ENCODE assay signal across 8 cellular contexts in the genomic region with DNA sequence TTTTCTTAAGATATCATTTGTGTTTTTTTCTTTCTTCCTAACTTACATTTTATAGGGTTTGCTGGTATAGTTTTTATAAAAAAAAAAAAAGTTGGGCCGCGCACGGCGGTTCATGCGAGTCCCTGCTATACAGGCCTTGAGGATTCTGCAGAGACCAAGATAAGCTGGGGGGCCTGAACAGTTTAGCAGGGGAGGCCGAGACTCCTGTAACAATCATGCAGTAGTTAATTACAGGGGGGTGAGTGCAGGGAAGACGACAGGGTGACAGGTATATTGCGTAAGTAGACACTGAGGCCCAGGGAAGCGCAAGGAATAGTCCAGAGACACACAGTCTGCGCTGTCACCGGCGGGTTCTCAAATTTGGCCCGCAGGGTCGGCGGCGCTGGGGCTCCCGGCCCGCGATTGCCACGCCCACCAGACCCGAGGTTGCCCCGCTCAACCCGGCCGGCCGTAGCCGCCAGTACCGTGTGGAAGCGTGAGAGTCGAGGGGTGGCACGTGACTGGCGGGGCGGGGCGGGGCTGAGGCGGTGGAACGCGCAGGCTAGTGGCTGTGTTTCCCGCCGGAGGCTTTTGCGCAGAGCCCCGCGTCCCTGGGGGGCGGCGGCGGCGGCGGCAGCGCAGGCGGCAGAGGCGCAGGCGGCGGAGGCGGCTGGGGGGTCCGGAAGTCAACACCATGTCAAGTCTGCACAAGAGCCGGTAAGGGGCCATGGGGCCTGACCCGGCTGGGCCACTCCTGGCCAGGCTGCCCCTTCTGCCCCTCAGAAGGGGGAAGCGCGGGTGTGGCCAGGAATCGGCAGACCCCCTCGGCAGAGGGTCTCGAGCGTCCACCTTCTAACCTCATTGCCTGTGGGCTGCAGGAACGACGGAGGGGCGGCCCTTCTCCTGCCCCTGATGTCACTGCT. TPM values are rescaled to one million over a fixed set of nuclear protein-coding genes. Genes with fewer than 3 reads are reported as not detected.
A peak's percentile ranks its signal among the peaks of the same experiment; 100 is the strongest.
DNase-seq lines count a peak whose midpoint lies in the region; ATAC-seq and TF ChIP-seq lines count a peak whose summit lies in the region.

A gene with protein sequence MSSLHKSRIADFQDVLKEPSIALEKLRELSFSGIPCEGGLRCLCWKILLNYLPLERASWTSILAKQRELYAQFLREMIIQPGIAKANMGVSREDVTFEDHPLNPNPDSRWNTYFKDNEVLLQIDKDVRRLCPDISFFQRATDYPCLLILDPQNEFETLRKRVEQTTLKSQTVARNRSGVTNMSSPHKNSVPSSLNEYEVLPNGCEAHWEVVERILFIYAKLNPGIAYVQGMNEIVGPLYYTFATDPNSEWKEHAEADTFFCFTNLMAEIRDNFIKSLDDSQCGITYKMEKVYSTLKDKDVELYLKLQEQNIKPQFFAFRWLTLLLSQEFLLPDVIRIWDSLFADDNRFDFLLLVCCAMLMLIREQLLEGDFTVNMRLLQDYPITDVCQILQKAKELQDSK (plus strand): TSS at position 573 of the 902 bp plus-strand sequence. CDS start 101 bp downstream, at position 674.

- whole genome bisulfite sequencing in thyroid gland, 2 donors: 19% methylated on average over 21 to 26 of the region's 64 CpGs

- H3K4me2 ChIP-seq in parathyroid adenoma (ENCODE audit: low read length): peak within 1 kb of the TSS; percentile 93

- peak within 1 kb of the TSS; percentile 87 for H2AFZ ChIP-seq in parathyroid adenoma

- no peaks in the 10 kb centered on the region for H3K79me2 ChIP-seq in parathyroid adenoma

- peak within 1 kb of the TSS; percentile 80 for H3K4me3 ChIP-seq in GM12865 (ENCODE audit: low read depth, low read length)
- H3K4me3 ChIP-seq in parathyroid adenoma (ENCODE audit: low read depth, low read length): peak within 1 kb of the TSS; percentile 94
- H3K4me3 ChIP-seq in thyroid gland (replicated peaks in 1 of 3): peak within 1 kb of the TSS; percentile 59 to 97 (median 92)

- no peaks in the 10 kb centered on the region for H3K27me3 ChIP-seq in parathyroid adenoma (ENCODE audit: control insufficient read depth, insufficient read depth, low read length)
- no peaks in the 10 kb centered on the region for H3K27me3 ChIP-seq in thyroid gland

- TF ChIP-seq CTCF in GM12865 (IDR thresholded peaks at IDR 0.05; ENCODE audit: insufficient read depth, low read depth, low read length, missing control alignments) (no peak), parathyroid adenoma (IDR thresholded peaks at IDR 0.05) (no peak), thyroid gland (IDR thresholded peaks at IDR 0.05) (peak in 1 of 6 experiments; percentile 19)

- peak; percentile 96 for ATAC-seq in HG02759 (IDR thresholded peaks at IDR 0.05; ENCODE audit: unreplicated experiment)
- ATAC-seq in Right ventricle myocardium superior (ENCODE audit: poor library complexity): peak; percentile 98

- TF ChIP-seq POLR2A in thyroid gland (IDR thresholded peaks at IDR 0.05): peak in 1 of 2 donors; percentile 58

- DNase-seq in GM12865 (ENCODE audit: low read depth) (peak; percentile 94), NCI-H1417 treated with DMSO at 0.1 percent for 48 hours (lab: John Stamatoyannopoulos, UW) (peak; percentile 57), SW480 (ENCODE audit: low spot score) (peak; percentile 86), Right ventricle myocardium superior (peak; percentile 94), thyroid gland (peak; percentile 88 to 92)
- peak; percentile 77 for DNase-seq in activated naive CD8-positive, alpha-beta T cell treated with anti-CD3 and anti-CD28 coated beads, Interleukin-2, amount 50 U/mL, for 16 hours (ENCODE audit: low read depth, low spot score)

- intact Hi-C loops in Right ventricle myocardium superior (cut with DNase I): no loop called here
- intact Hi-C loops in thyroid gland (cut with DNase I): no loop called here

- H3K9me3 ChIP-seq in parathyroid adenoma (ENCODE audit: control insufficient read depth, low read length) (no peaks in the 10 kb centered on the region), thyroid gland (no peaks in the 10 kb centered on the region)

- H3K9ac ChIP-seq in parathyroid adenoma: no peak within 1 kb of the TSS

- H3K36me3 ChIP-seq in parathyroid adenoma (ENCODE audit: control insufficient read depth, insufficient read depth, low read length) (no peaks in the 10 kb centered on the region), thyroid gland (peaks cover 7 to 13% of the 10 kb centered on the region in 2 donors)

- no peaks in the 10 kb centered on the region for H3K4me1 ChIP-seq in parathyroid adenoma
- peaks cover 8 to 12% of the 10 kb centered on the region in 2 donors for H3K4me1 ChIP-seq in thyroid gland

- H3K27ac ChIP-seq in parathyroid adenoma (peak within 1 kb of the TSS; percentile 61), thyroid gland (peak within 1 kb of the TSS; percentile 63 to 86 (median 64))

RNA-seq across cellular contexts. Expression of the gene that starts here (rescaled TPM):
- total RNA-seq in Right ventricle myocardium superior (16.6 TPM), thyroid gland (10 to 100 TPM; 18.6 to 32.1 (median 27.6) TPM)

Comparison
In these comparisons a context has a peak if more than half of its experiments do, and no peak if none do; other contexts are left out.
1. Peak in every context shown above with its lines: DNase-seq, ATAC-seq, H3K4me3 ChIP-seq and H3K27ac ChIP-seq.